Comparison of ENCODE assay signal across 8 cellular contexts in the genomic region with DNA sequence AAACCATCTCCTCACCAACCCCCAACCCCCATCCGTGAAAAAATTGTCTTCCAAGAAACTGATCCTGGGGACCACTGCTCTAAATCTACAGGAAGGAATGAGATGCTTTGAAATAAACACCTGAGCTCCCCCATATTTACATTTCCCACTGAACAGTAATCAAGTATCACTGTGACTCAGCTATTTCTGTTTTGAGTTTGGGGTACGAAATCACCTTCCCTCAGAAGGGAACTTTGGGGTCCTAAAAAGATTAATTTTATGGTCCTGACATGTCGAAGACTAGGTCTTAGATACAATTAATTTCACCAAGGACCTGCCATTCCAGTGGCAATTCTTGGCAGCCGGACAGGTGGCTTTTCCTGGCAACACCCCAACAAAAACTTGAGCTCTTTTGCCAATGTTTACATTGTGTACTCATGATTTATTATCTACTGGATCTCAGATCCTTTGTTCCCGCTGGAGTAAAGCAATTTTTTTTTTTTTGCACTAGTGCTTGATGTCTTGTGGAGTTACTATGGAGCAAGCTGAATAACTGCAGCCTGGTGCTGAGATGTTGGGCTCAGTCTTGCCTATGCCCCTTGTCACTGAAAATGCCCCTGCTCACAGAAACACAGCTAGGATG. TPM values are rescaled to one million over a fixed set of nuclear protein-coding genes. Genes with fewer than 3 reads are reported as not detected.
A peak's percentile ranks its signal among the peaks of the same experiment; 100 is the strongest.
DNase-seq lines count a peak whose midpoint lies in the region; ATAC-seq and TF ChIP-seq lines count a peak whose summit lies in the region.

No MANE protein-coding gene starts in this region.

- no peaks in the 10 kb centered on the region for H3K9me3 Mint-ChIP-seq in CD4-positive, alpha-beta T cell
- H3K9me3 Mint-ChIP-seq in activated naive CD8-positive, alpha-beta T cell (ENCODE audit: low read depth) = no peaks in the 10 kb centered on the region

- no peaks in the 10 kb centered on the region for H3K27me3 ChIP-seq in CD4-positive, alpha-beta T cell (ENCODE audit: control insufficient read depth, insufficient read depth, low read length)
- H3K27me3 ChIP-seq in MG63 = no peaks in the 10 kb centered on the region
- no peaks in the 10 kb centered on the region for H3K27me3 ChIP-seq in right lobe of liver
- no peaks in the 10 kb centered on the region for H3K27me3 ChIP-seq in A673 (replicated peaks; ENCODE audit: insufficient read depth, low read depth, low read length, poor library complexity)

- no peak overlapping the region for H3K27ac ChIP-seq in CD4-positive, alpha-beta T cell (ENCODE audit: low read depth, low read length)
- H3K27ac ChIP-seq in right lobe of liver = no peak overlapping the region
- no peak overlapping the region for H3K27ac ChIP-seq in A673 (ENCODE audit: low read depth, low read length, poor library complexity, severe bottlenecking)

- intact Hi-C loops in CD4-positive, alpha-beta T cell (cut with DNase I, micrococcal nuclease) = no loop called here
- intact Hi-C loops in right lobe of liver (cut with DNase I) = no loop called here
- intact Hi-C loops in A673 (cut with micrococcal nuclease; ENCODE audit: unreplicated experiment) = no loop called here

- no peak for TF ChIP-seq POLR2A in right lobe of liver (IDR thresholded peaks at IDR 0.05)

- peaks cover 0 to 20% (median 10%) of the 10 kb centered on the region in 4 donors for H3K4me1 ChIP-seq in right lobe of liver
- peaks cover 8% of the 10 kb centered on the region for H3K4me1 ChIP-seq in A673 (ENCODE audit: insufficient read depth, low read length, poor library complexity, severe bottlenecking)

- H3K4me3 Mint-ChIP-seq in CD4-positive, alpha-beta T cell = peak overlapping the region; percentile 57
- peak overlapping the region; percentile 27 for H3K4me3 Mint-ChIP-seq in activated naive CD8-positive, alpha-beta T cell

- peak overlapping the region; percentile 88 for H3K27ac Mint-ChIP-seq in CD4-positive, alpha-beta T cell
- H3K27ac Mint-ChIP-seq in activated naive CD8-positive, alpha-beta T cell = peak overlapping the region; percentile 91

- BruUV-seq in A673 (replicated peaks; lab: Mats Ljungman, UMichigan) = no TSS peak

- H3K27me3 Mint-ChIP-seq in CD4-positive, alpha-beta T cell = no peaks in the 10 kb centered on the region
- H3K27me3 Mint-ChIP-seq in activated naive CD8-positive, alpha-beta T cell = no peaks in the 10 kb centered on the region

- H3K36me3 ChIP-seq in MG63 = peaks cover 17% of the 10 kb centered on the region
- H3K36me3 ChIP-seq in right lobe of liver = no peaks in the 10 kb centered on the region
- H3K36me3 ChIP-seq in A673 (ENCODE audit: insufficient read depth, low read length, poor library complexity, severe bottlenecking) = no peaks in the 10 kb centered on the region

- TF ChIP-seq CTCF in CD4-positive, alpha-beta T cell (IDR thresholded peaks at IDR 0.05) = no peak
- TF ChIP-seq CTCF in right lobe of liver (IDR thresholded peaks at IDR 0.05) (no peak), A673 (conservative IDR thresholded peaks at IDR 0.05; ENCODE audit: low read depth, low read length) (no peak)

- no peaks in the 10 kb centered on the region for H3K9me3 ChIP-seq in CD4-positive, alpha-beta T cell (ENCODE audit: control insufficient read depth, low read length)
- H3K9me3 ChIP-seq in MG63 (peaks cover 7% of the 10 kb centered on the region; the same call in 1 of the 2 replicates), right lobe of liver (no peaks in the 10 kb centered on the region), A673 (ENCODE audit: low read depth, low read length, poor library complexity, severe bottlenecking) (no peaks in the 10 kb centered on the region)

- H3K4me3 ChIP-seq in MG63 = no peak overlapping the region
- no peak overlapping the region for H3K4me3 ChIP-seq in right lobe of liver
- no peak overlapping the region for H3K4me3 ChIP-seq in A673 (ENCODE audit: low read depth, low read length, poor library complexity, severe bottlenecking)

- WGBS in right lobe of liver (ENCODE audit: insufficient coverage, low coverage, low lambda C conversion rate, missing lambda C conversion rate) = 32% methylated on average over 5 of the region's 5 CpGs

- peaks cover 88% of the 10 kb centered on the region for H3K36me3 Mint-ChIP-seq in CD4-positive, alpha-beta T cell (ENCODE audit: low read depth)
- H3K36me3 Mint-ChIP-seq in activated naive CD8-positive, alpha-beta T cell = peaks cover 23% of the 10 kb centered on the region

- no peak for ATAC-seq in CD4-positive, alpha-beta T cell (ENCODE audit: poor library complexity)
- ATAC-seq in right lobe of liver = peak in 3 of 4 donors; percentile 14 to 54 (median 31)
- ATAC-seq in HG03135 (IDR thresholded peaks at IDR 0.05; ENCODE audit: unreplicated experiment) = no peak

- POLR2A ChIA-PET in CD4-positive, alpha-beta T cell (lab: Charles Lee) = interaction anchor here (0.8 to 2.0 kb wide), 11 partner anchors 9 to 276 kb away, joined by 3 to 9 read pairs (median 4); a partner anchor contains a TSS
- POLR2A ChIA-PET in A673 (lab: Charles Lee; ENCODE audit: low non-redundant PET) = interaction anchor here (0.6 kb wide), 1 partner anchor 350 kb away, joined by 4 read pairs; no protein-coding TSS in a partner anchor

- no peak for DNase-seq in CD4-positive, alpha-beta T cell
- DNase-seq in MG63 (peak; percentile 43), right lobe of liver (peak in 1 of 3 donors; percentile 61), A673 (ENCODE audit: low spot score) (no peak), NCI-H2081 treated with DMSO at 0.1 percent for 48 hours (lab: John Stamatoyannopoulos, UW) (no peak)
- DNase-seq in stimulated activated CD8-positive, alpha-beta memory T cell treated with anti-CD3 and anti-CD28 coated beads, Interleukin-4, amount 100 ng/mL, for 48 hours = no peak

- peaks cover 84% of the 10 kb centered on the region for H3K4me1 Mint-ChIP-seq in CD4-positive, alpha-beta T cell (ENCODE audit: low read depth)
- H3K4me1 Mint-ChIP-seq in activated naive CD8-positive, alpha-beta T cell (ENCODE audit: low read depth) = peaks cover 78% of the 10 kb centered on the region

- CTCF ChIA-PET in CD4-positive, alpha-beta T cell (lab: Charles Lee) = interaction anchor here (0.9 to 1.5 kb wide), 6 partner anchors 12 to 282 kb away, joined by 3 to 6 read pairs (median 4); no protein-coding TSS in a partner anchor
- CTCF ChIA-PET in A673 (lab: Charles Lee) = no interaction called here

RNA-seq across cellular contexts. Expression of a gene that starts 14.3 kb away (rescaled TPM):
- total RNA-seq in CD4-positive, alpha-beta T cell = 10 to 100 TPM; 28.5 to 32.7 TPM
- total RNA-seq in MG63 (2014; rRNA removed; shearing (Covaris generic); ENCODE audit: low replicate concordance) = 4.0 and 11.0 TPM in 2 replicates
- total RNA-seq in right lobe of liver = 1 to 10 TPM; 4.9 to 7.9 (median 5.5) TPM
- 5.2 and 5.3 TPM in 2 replicates for total RNA-seq in A673 (2021)

Comparison
In these comparisons a context has a peak if more than half of its experiments do, and no peak if none do; other contexts are left out.
1. ATAC-seq: peak in right lobe of liver (3 of 4); none in CD4-positive, alpha-beta T cell (single experiment) and HG03135 (single experiment).